Comparison of ENCODE assay signal across 1 cellular context in genomic region chr6:3333263-3333662, GRCh38.
TF ChIP-seq lines count a peak whose summit lies in the region.

No MANE protein-coding gene starts in this region.

TF ChIP-seq in K562, 482 proteins besides CTCF, POLR2A, EP300 and RAD21 (continued from another document):
- TF ChIP-seq, protein P1, sequence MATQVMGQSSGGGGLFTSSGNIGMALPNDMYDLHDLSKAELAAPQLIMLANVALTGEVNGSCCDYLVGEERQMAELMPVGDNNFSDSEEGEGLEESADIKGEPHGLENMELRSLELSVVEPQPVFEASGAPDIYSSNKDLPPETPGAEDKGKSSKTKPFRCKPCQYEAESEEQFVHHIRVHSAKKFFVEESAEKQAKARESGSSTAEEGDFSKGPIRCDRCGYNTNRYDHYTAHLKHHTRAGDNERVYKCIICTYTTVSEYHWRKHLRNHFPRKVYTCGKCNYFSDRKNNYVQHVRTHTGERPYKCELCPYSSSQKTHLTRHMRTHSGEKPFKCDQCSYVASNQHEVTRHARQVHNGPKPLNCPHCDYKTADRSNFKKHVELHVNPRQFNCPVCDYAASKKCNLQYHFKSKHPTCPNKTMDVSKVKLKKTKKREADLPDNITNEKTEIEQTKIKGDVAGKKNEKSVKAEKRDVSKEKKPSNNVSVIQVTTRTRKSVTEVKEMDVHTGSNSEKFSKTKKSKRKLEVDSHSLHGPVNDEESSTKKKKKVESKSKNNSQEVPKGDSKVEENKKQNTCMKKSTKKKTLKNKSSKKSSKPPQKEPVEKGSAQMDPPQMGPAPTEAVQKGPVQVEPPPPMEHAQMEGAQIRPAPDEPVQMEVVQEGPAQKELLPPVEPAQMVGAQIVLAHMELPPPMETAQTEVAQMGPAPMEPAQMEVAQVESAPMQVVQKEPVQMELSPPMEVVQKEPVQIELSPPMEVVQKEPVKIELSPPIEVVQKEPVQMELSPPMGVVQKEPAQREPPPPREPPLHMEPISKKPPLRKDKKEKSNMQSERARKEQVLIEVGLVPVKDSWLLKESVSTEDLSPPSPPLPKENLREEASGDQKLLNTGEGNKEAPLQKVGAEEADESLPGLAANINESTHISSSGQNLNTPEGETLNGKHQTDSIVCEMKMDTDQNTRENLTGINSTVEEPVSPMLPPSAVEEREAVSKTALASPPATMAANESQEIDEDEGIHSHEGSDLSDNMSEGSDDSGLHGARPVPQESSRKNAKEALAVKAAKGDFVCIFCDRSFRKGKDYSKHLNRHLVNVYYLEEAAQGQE (CRISPR knock-in tag; IDR thresholded peaks at IDR 0.05; ENCODE audit: low read depth), result no peak
- TF ChIP-seq CC2D1A (IDR thresholded peaks at IDR 0.05), result no peak
- TF ChIP-seq BRD9 (IDR thresholded peaks at IDR 0.05; ENCODE audit: low read depth, partially characterized antibody), result no peak
- TF ChIP-seq YY1 (IDR thresholded peaks at IDR 0.05; ENCODE audit: borderline replicate concordance in 1 of 3, control insufficient read depth in 1 of 3, extremely low read depth in 1 of 3, insufficient read depth in 3 of 3, insufficient read length in 1 of 3, insufficient replicate concordance in 2 of 3, low read depth in 1 of 3, low read length in 2 of 3), result peak in 1 of 3 experiments; percentile 6
- no peak for TF ChIP-seq CHD1 (IDR thresholded peaks at IDR 0.05; ENCODE audit: low read length)
- no peak for TF ChIP-seq ZKSCAN8 (CRISPR knock-in tag; IDR thresholded peaks at IDR 0.05)
- TF ChIP-seq ZNF518B (CRISPR knock-in tag; IDR thresholded peaks at IDR 0.05), result no peak
- no peak for TF ChIP-seq KDM1A (IDR thresholded peaks at IDR 0.05)
- no peak for TF ChIP-seq ZNF217 (CRISPR knock-in tag; IDR thresholded peaks at IDR 0.05)
- TF ChIP-seq NFYB (IDR thresholded peaks at IDR 0.05; ENCODE audit: extremely low read depth, insufficient read length), result no peak
- peak; percentile 5 for TF ChIP-seq SNRNP70 (optimal IDR thresholded peaks at IDR 0.05; ENCODE audit: low read depth, low read length)
- TF ChIP-seq ASH1L (IDR thresholded peaks at IDR 0.05; ENCODE audit: borderline replicate concordance, low read depth, partially characterized antibody), result no peak
